9 cellular contexts compared by ENCODE assay signal in genomic region chr12:120235369-120236123, GRCh38. TPM values are rescaled to one million over a fixed set of nuclear protein-coding genes. Genes with fewer than 3 reads are reported as not detected.
DNase-seq lines count a peak whose midpoint lies in the region; ATAC-seq and TF ChIP-seq lines count a peak whose summit lies in the region.
"Had no signal": no experiment of that assay in that cellular context is flagged by ENCODE, and none has a peak within 500 bp of the region (broad histone marks: within the 10 kb centered on the region; RNA-seq: fewer than 3 reads in every experiment).

No MANE protein-coding gene starts in this region.

- H3K9ac ChIP-seq in OCI-LY3 (ENCODE audit: low read length) (no peak overlapping the region), neural cell (ENCODE audit: low read length) (peak overlapping the region; percentile 60)

- no peaks in the 10 kb centered on the region for H3K27me3 Mint-ChIP-seq in CD4-positive, alpha-beta T cell
- peaks cover 22% of the 10 kb centered on the region for H3K27me3 Mint-ChIP-seq in endothelial cell (ENCODE audit: unreplicated experiment)

- H4K20me1 ChIP-seq in OCI-LY3 (ENCODE audit: insufficient read depth, low read length) (no peaks in the 10 kb centered on the region), neural cell (ENCODE audit: insufficient read depth) (no peaks in the 10 kb centered on the region)

- no peaks in the 10 kb centered on the region for H3K9me2 ChIP-seq in neural cell (ENCODE audit: insufficient read depth, low read length)

- peak overlapping the region; percentile 26 for H3K27ac ChIP-seq in CD4-positive, alpha-beta T cell (ENCODE audit: low read depth, low read length)
- H3K27ac ChIP-seq in OCI-LY3 (ENCODE audit: low read length) = no peak overlapping the region
- peak overlapping the region; percentile 83 for H3K27ac ChIP-seq in neural cell (ENCODE audit: low read length)

- peak overlapping the region; percentile 86 for H3K27ac Mint-ChIP-seq in CD4-positive, alpha-beta T cell
- peak overlapping the region; percentile 92 for H3K27ac Mint-ChIP-seq in endothelial cell (ENCODE audit: unreplicated experiment)

- H3K4me3 ChIP-seq in OCI-LY3 (ENCODE audit: low read length) (no peak overlapping the region), neural cell (ENCODE audit: low read length) (no peak overlapping the region)

- H3K36me3 ChIP-seq in OCI-LY3 (replicated peaks; ENCODE audit: low read depth, low read length) (no peaks in the 10 kb centered on the region), neural cell (ENCODE audit: insufficient read depth, low read length) (no peaks in the 10 kb centered on the region)

- CTCF ChIA-PET in CD4-positive, alpha-beta T cell (lab: Charles Lee) = interaction anchor here (0.6 to 4.1 kb wide), 7 partner anchors 9 to 32 kb away, joined by 3 to 26 read pairs (median 4); partner anchors contain the start of gene PXN

- no peaks in the 10 kb centered on the region for H3K9me3 Mint-ChIP-seq in CD4-positive, alpha-beta T cell
- no peaks in the 10 kb centered on the region for H3K9me3 Mint-ChIP-seq in endothelial cell (ENCODE audit: unreplicated experiment)

- ATAC-seq in CD4-positive, alpha-beta T cell (ENCODE audit: poor library complexity) = no peak
- ATAC-seq in GM18870 (IDR thresholded peaks at IDR 0.05; ENCODE audit: unreplicated experiment) = no peak

- DNase-seq in CD4-positive, alpha-beta T cell = no peak
- no peak for DNase-seq in endothelial cell (ENCODE audit: low spot score)
- DNase-seq in middle frontal gyrus (ENCODE audit: extremely low spot score, low spot score) = no peak
- no peak for DNase-seq in NCI-H1092 (lab: John Stamatoyannopoulos, UW)
- DNase-seq in stimulated activated CD4-positive, alpha-beta T cell treated with anti-CD3 and anti-CD28 coated beads, Interleukin-4, amount 100 ng/mL, for 4 hours = no peak
- DNase-seq: stimulated activated CD4-positive, alpha-beta T cell treated with anti-CD3 and anti-CD28 coated beads, Interleukin-2, amount 100 ng/mL, for 48 hours had no signal

- H3F3A ChIP-seq in neural cell (ENCODE audit: insufficient read depth, low read length, poor library complexity, severe bottlenecking) = no peaks in the 10 kb centered on the region

- no peak overlapping the region for H2AFZ ChIP-seq in OCI-LY3 (ENCODE audit: low read depth, low read length)
- H2AFZ ChIP-seq in neural cell (ENCODE audit: low read depth, low read length) = no peak overlapping the region

- no peak for TF ChIP-seq CTCF in CD4-positive, alpha-beta T cell (IDR thresholded peaks at IDR 0.05)
- TF ChIP-seq CTCF in OCI-LY3 (IDR thresholded peaks at IDR 0.05; ENCODE audit: low read depth, low read length) = peak; percentile 5; the same call in 1 of the 2 replicates
- TF ChIP-seq CTCF in endothelial cell (IDR thresholded peaks at IDR 0.05; ENCODE audit: unreplicated experiment) = peak; percentile 25
- peak; percentile 44 for TF ChIP-seq CTCF in neural cell (IDR thresholded peaks at IDR 0.05; ENCODE audit: poor library complexity, severe bottlenecking)

- H3K4me1 ChIP-seq in OCI-LY3 (ENCODE audit: low read length) = peaks cover 6% of the 10 kb centered on the region

- peak overlapping the region; percentile 42 for H3K4me3 Mint-ChIP-seq in CD4-positive, alpha-beta T cell
- peak overlapping the region; percentile 77 for H3K4me3 Mint-ChIP-seq in endothelial cell (ENCODE audit: unreplicated experiment)

- H3K4me1 Mint-ChIP-seq in CD4-positive, alpha-beta T cell (ENCODE audit: low read depth) = peaks cover 85% of the 10 kb centered on the region
- peaks cover 85% of the 10 kb centered on the region for H3K4me1 Mint-ChIP-seq in endothelial cell (ENCODE audit: unreplicated experiment)

- H3K4me2 ChIP-seq in OCI-LY3 (ENCODE audit: low read length) (no peak overlapping the region), neural cell (ENCODE audit: low read length) (no peak overlapping the region)

- no peaks in the 10 kb centered on the region for H3K9me3 ChIP-seq in CD4-positive, alpha-beta T cell (ENCODE audit: control insufficient read depth, low read length)
- no peaks in the 10 kb centered on the region for H3K9me3 ChIP-seq in OCI-LY3 (ENCODE audit: insufficient read depth, low read length)
- H3K9me3 ChIP-seq in neural cell (ENCODE audit: low read length) = no peaks in the 10 kb centered on the region

- POLR2A ChIA-PET in CD4-positive, alpha-beta T cell (lab: Charles Lee) = interaction anchor here (0.9 to 7.3 kb wide), 6 partner anchors 7 to 67 kb away, joined by 3 to 83 read pairs (median 16); partner anchors contain the start of genes PXN, RNU4-1, RNU4-2 and SIRT4

- H3K27me3 ChIP-seq in CD4-positive, alpha-beta T cell (ENCODE audit: control insufficient read depth, insufficient read depth, low read length) = no peaks in the 10 kb centered on the region
- H3K27me3 ChIP-seq in OCI-LY3 (ENCODE audit: low read depth, low read length) (peaks cover 7% of the 10 kb centered on the region), neural cell (ENCODE audit: insufficient read depth, low read depth, low read length) (no peaks in the 10 kb centered on the region)

- no peak for TF ChIP-seq RAD21 in neural cell (conservative IDR thresholded peaks at IDR 0.05)

- H3K79me2 ChIP-seq in OCI-LY3 (ENCODE audit: low read length) = no peaks in the 10 kb centered on the region
- no peaks in the 10 kb centered on the region for H3K79me2 ChIP-seq in neural cell (replicated peaks; ENCODE audit: insufficient read depth, low read length)

- no peak for TF ChIP-seq EP300 in neural cell (conservative IDR thresholded peaks at IDR 0.05; ENCODE audit: poor library complexity, severe bottlenecking)

- peaks cover 13% of the 10 kb centered on the region for H3K36me3 Mint-ChIP-seq in CD4-positive, alpha-beta T cell (ENCODE audit: low read depth)
- peaks cover 22% of the 10 kb centered on the region for H3K36me3 Mint-ChIP-seq in endothelial cell (ENCODE audit: low read depth, unreplicated experiment)

- intact Hi-C loops in CD4-positive, alpha-beta T cell (cut with DNase I, micrococcal nuclease) = no loop called here

TF ChIP-seq in neural cell, 6 proteins besides CTCF, POLR2A, EP300 and RAD21:
- TF ChIP-seq SMC3 (conservative IDR thresholded peaks at IDR 0.05; ENCODE audit: poor library complexity) (no peak), EZH2 (IDR thresholded peaks at IDR 0.05; ENCODE audit: borderline replicate concordance, insufficient read depth, low read length, poor library complexity, severe bottlenecking) (no peak), MXI1 (conservative IDR thresholded peaks at IDR 0.05; ENCODE audit: poor library complexity, severe bottlenecking) (no peak), REST (IDR thresholded peaks at IDR 0.05; ENCODE audit: borderline replicate concordance) (no peak), TAF1 (IDR thresholded peaks at IDR 0.05; ENCODE audit: low read depth) (no peak), POLR2AphosphoS5 (IDR thresholded peaks at IDR 0.05) (no peak)

RNA-seq across cellular contexts. Expression of gene PXN, which starts 30.0 kb away (rescaled TPM):
- total RNA-seq in CD4-positive, alpha-beta T cell = 100 to 1,000 TPM; 229 to 230 TPM
- total RNA-seq in endothelial cell (ENCODE audit: unreplicated experiment) = 227 TPM
- polyA plus RNA-seq in neural cell = 5.9 and 6.3 TPM in 2 replicates
- polyA minus RNA-seq in neural cell = 4.6 and 7.4 TPM in 2 replicates

RNA-seq across cellular contexts. Expression of gene RPLP0, which starts 34.6 kb away (rescaled TPM):
- total RNA-seq in CD4-positive, alpha-beta T cell = 1,000 to 10,000 TPM; 1,997 to 2,075 TPM
- total RNA-seq in endothelial cell (ENCODE audit: unreplicated experiment) = 2,318 TPM
- polyA plus RNA-seq in neural cell = 1,914 and 2,229 TPM in 2 replicates
- polyA minus RNA-seq in neural cell = 1,127 and 1,160 TPM in 2 replicates

RNA-seq across cellular contexts. Expression of gene GCN1, which starts 41.0 kb away (rescaled TPM):
- total RNA-seq in CD4-positive, alpha-beta T cell = 100 to 1,000 TPM; 121 to 128 TPM
- total RNA-seq in endothelial cell (ENCODE audit: unreplicated experiment) = 54.0 TPM
- polyA plus RNA-seq in neural cell = 21.5 and 27.4 TPM in 2 replicates
- 53.1 and 99.2 TPM in 2 replicates for polyA minus RNA-seq in neural cell

RNA-seq across cellular contexts. Expression of gene RNU4-2, which starts 56.2 kb away (rescaled TPM):
- total RNA-seq in CD4-positive, alpha-beta T cell = 1,000 to 10,000 TPM; 8,097 to 9,671 TPM
- 7,223 TPM for total RNA-seq in endothelial cell (ENCODE audit: unreplicated experiment)
- under 0.01 TPM in 1 of 2 replicates, not detected in the other for polyA plus RNA-seq in neural cell
- under 0.01 TPM in 2 replicates for polyA minus RNA-seq in neural cell

RNA-seq across cellular contexts. Expression of gene RNU4-1, which starts 57.5 kb away (rescaled TPM):
- 1,000 to 10,000 TPM in 1 of 2 experiments, 100 to 1,000 TPM in 1; 913 to 1,035 TPM for total RNA-seq in CD4-positive, alpha-beta T cell
- total RNA-seq in endothelial cell (ENCODE audit: unreplicated experiment) = 6,066 TPM
- polyA plus RNA-seq in neural cell = under 0.01 TPM in 1 of 2 replicates, not detected in the other
- under 0.01 TPM in 2 replicates for polyA minus RNA-seq in neural cell
